In genomic region chr13:44249439-44249838, GRCh38 we compare ENCODE assay signal across 11 cellular contexts.
A peak's percentile ranks its signal among the peaks of the same experiment; 100 is the strongest.
DNase-seq lines count a peak whose midpoint lies in the region; ATAC-seq and TF ChIP-seq lines count a peak whose summit lies in the region.
"Had no signal": no experiment of that assay in that cellular context is flagged by ENCODE, and none has a peak within 500 bp of the region (broad histone marks: within the 10 kb centered on the region; RNA-seq: fewer than 3 reads in every experiment).

No MANE protein-coding gene starts in this region.

- intact Hi-C loops in sigmoid colon (cut with DNase I), result no loop called here

- H3K4me1 ChIP-seq in adipocyte (ENCODE audit: control insufficient read depth, insufficient read depth, low read length) (peaks cover 16% of the 10 kb centered on the region), gastroesophageal sphincter (peaks cover 9 to 34% (median 9%) of the 10 kb centered on the region in 3 donors), sigmoid colon (peaks cover 0 to 36% (median 32%) of the 10 kb centered on the region in 4 donors)

- H3K36me3 ChIP-seq in adipocyte (ENCODE audit: control insufficient read depth, insufficient read depth, low read length, severe bottlenecking), result no peaks in the 10 kb centered on the region
- no peaks in the 10 kb centered on the region for H3K36me3 ChIP-seq in gastroesophageal sphincter
- H3K36me3 ChIP-seq in sigmoid colon, result no peaks in the 10 kb centered on the region
- no peaks in the 10 kb centered on the region for H3K36me3 ChIP-seq in brain microvascular endothelial cell (replicated peaks)

- TF ChIP-seq POLR2A in gastroesophageal sphincter (IDR thresholded peaks at IDR 0.05) (no peak), sigmoid colon (IDR thresholded peaks at IDR 0.05) (no peak)

- no peaks in the 10 kb centered on the region for H3K27me3 ChIP-seq in adipocyte (replicated peaks; ENCODE audit: control insufficient read depth, insufficient read depth, low read length)
- no peaks in the 10 kb centered on the region for H3K27me3 ChIP-seq in gastroesophageal sphincter
- H3K27me3 ChIP-seq in sigmoid colon, result no peaks in the 10 kb centered on the region
- no peaks in the 10 kb centered on the region for H3K27me3 ChIP-seq in brain microvascular endothelial cell (replicated peaks)

- TF ChIP-seq EP300 in gastroesophageal sphincter (IDR thresholded peaks at IDR 0.05) (no peak), sigmoid colon (IDR thresholded peaks at IDR 0.05) (no peak)

- H3K27ac ChIP-seq in gastroesophageal sphincter (peak overlapping the region; percentile 57 to 84 (median 78)), sigmoid colon (peak overlapping the region; percentile 69 to 83 (median 77)), brain microvascular endothelial cell (no peak overlapping the region)

- peak overlapping the region; percentile 13 for H3K4me3 ChIP-seq in adipocyte (ENCODE audit: low read length)
- H3K4me3 ChIP-seq in gastroesophageal sphincter, result no peak overlapping the region
- H3K4me3 ChIP-seq in sigmoid colon, result no peak overlapping the region
- H3K4me3 ChIP-seq in brain microvascular endothelial cell (ENCODE audit: low read depth, low read length), result no peak overlapping the region

- TF ChIP-seq CTCF in gastroesophageal sphincter (IDR thresholded peaks at IDR 0.05), result no peak
- no peak for TF ChIP-seq CTCF in sigmoid colon (IDR thresholded peaks at IDR 0.05)
- TF ChIP-seq CTCF in brain microvascular endothelial cell (IDR thresholded peaks at IDR 0.05; ENCODE audit: low read depth, low read length, missing control alignments), result no peak

- ATAC-seq in gastroesophageal sphincter, result peak; percentile 81
- ATAC-seq in HG03439 (IDR thresholded peaks at IDR 0.05; ENCODE audit: unreplicated experiment), result no peak
- ATAC-seq: activated CD4-positive, CD25-positive, alpha-beta regulatory T cell treated with anti-CD3 and anti-CD28 coated beads, Interleukin-2, amount 50 U/mL, for 24 hours; naive thymus-derived CD4-positive, alpha-beta T cell had no signal

- peak overlapping the region; percentile 35 for H3K9ac ChIP-seq in adipocyte (ENCODE audit: low read length)

- in situ Hi-C loops in brain microvascular endothelial cell (cut with HindIII; ENCODE audit: low pct_ligation_motif_present, low sequenced_read_pairs), result no loop called here

- H3K9me3 ChIP-seq in adipocyte (ENCODE audit: control insufficient read depth, low read length) (no peaks in the 10 kb centered on the region), gastroesophageal sphincter (no peaks in the 10 kb centered on the region), sigmoid colon (no peaks in the 10 kb centered on the region)

- DNase-seq in DMS79 treated with DMSO at 0.1 percent for 48 hours (lab: John Stamatoyannopoulos, UW) (peak; percentile 62), adipocyte (ENCODE audit: low read depth) (peak; percentile 83), sigmoid colon (peak; percentile 91), amniotic stem cell (lab: John Stamatoyannopoulos, UW) (no peak), NAMALWA (ENCODE audit: low spot score) (no peak), brain microvascular endothelial cell (no peak)
- DNase-seq: naive thymus-derived CD4-positive, alpha-beta T cell; NCI-H510A treated with DMSO at 0.1 percent for 48 hours had no signal

Comparison
In these comparisons a context has a peak if more than half of its experiments do, and no peak if none do; other contexts are left out.
1. DNase-seq: peak in DMS79 treated with DMSO at 0.1 percent for 48 hours (single experiment), adipocyte (single experiment) and sigmoid colon (single experiment); none in amniotic stem cell (single experiment), NAMALWA (single experiment) and brain microvascular endothelial cell (single experiment).